ENCODE assay signal across 7 cellular contexts in the genomic region with DNA sequence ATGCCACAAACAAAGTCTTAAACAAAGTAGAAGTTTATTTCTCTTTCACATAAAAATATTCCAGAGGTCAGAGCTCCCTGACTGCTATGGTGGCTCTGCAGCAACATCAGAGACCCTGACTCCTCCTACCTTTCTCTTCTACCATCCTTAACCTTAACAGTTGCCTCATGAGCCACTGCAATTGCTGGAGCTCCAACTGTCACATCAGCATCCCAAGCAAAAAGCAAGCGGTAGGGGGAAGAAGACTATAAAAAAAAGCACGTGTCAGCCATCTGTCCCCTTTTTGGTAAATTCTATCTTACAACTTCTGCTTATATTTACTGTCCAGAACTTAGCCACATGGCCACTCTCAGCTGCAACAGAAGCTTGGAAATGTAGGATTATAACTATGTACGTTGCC.
"Had no signal": no experiment of that assay in that cellular context is flagged by ENCODE, and none has a peak within 500 bp of the region (broad histone marks: within the 10 kb centered on the region; RNA-seq: fewer than 3 reads in every experiment).

No MANE protein-coding gene starts in this region.

- H3K4me2 ChIP-seq: GM23338 had no signal

- H3K4me1 ChIP-seq: HAP-1 had no signal

- H3K36me3 ChIP-seq: HAP-1 had no signal

- H3K27ac Mint-ChIP-seq: GM23338, IgD-negative memory B cell had no signal

- H3K9me3 Mint-ChIP-seq: GM23338, IgD-negative memory B cell had no signal

- H3K4me3 Mint-ChIP-seq: GM23338, IgD-negative memory B cell had no signal

- H3K4me1 Mint-ChIP-seq: IgD-negative memory B cell had no signal

- H3K9me3 ChIP-seq: HAP-1 had no signal

- FAIRE-seq: HTR-8/SVneo had no signal

- DNase-seq: H7, KG1 had no signal

- ATAC-seq: GM23338, HCT116 had no signal

- H3K4me3 ChIP-seq: GM23338, HAP-1 had no signal

- H2AFZ ChIP-seq: GM23338 had no signal
